In genomic region chr9:33458444-33458843, GRCh38 we compare ENCODE assay signal across 9 cellular contexts. TPM values are rescaled to one million over a fixed set of nuclear protein-coding genes. Genes with fewer than 3 reads are reported as not detected.
DNase-seq lines count a peak whose midpoint lies in the region; ATAC-seq and TF ChIP-seq lines count a peak whose summit lies in the region.
"Had no signal": no experiment of that assay in that cellular context is flagged by ENCODE, and none has a peak within 500 bp of the region (broad histone marks: within the 10 kb centered on the region; RNA-seq: fewer than 3 reads in every experiment).

No MANE protein-coding gene starts in this region.

- ATAC-seq in HG03565 (IDR thresholded peaks at IDR 0.05; ENCODE audit: unreplicated experiment): no peak

- H3K4me3 ChIP-seq in mucosa of stomach (ENCODE audit: low read length) (no peak overlapping the region), ascending aorta (no peak overlapping the region)

- H3K9me3 ChIP-seq in mucosa of stomach (ENCODE audit: control insufficient read depth, low read length): no peaks in the 10 kb centered on the region
- no peaks in the 10 kb centered on the region for H3K9me3 ChIP-seq in ascending aorta

- no peaks in the 10 kb centered on the region for H3K27me3 Mint-ChIP-seq in activated T-cell treated with anti-CD3 and anti-CD28 coated beads, Interleukin-2, amount 50 U/mL, for 24 hours

- peak overlapping the region; percentile 94 for H3K27ac Mint-ChIP-seq in activated T-cell treated with anti-CD3 and anti-CD28 coated beads, Interleukin-2, amount 50 U/mL, for 24 hours
- H3K27ac Mint-ChIP-seq: dendritic cell treated with granulocyte-macrophage colony-stimulating factor and Interleukin-4, amounts not matched to agents 40 ng/mL and 50 ng/mL, for 4 days had no signal

- H3K4me1 Mint-ChIP-seq in activated T-cell treated with anti-CD3 and anti-CD28 coated beads, Interleukin-2, amount 50 U/mL, for 24 hours (ENCODE audit: low read depth): peaks cover 70% of the 10 kb centered on the region

- H3K9ac ChIP-seq in mucosa of stomach (ENCODE audit: low read length): peak overlapping the region; percentile 8

- TF ChIP-seq CTCF in ascending aorta (IDR thresholded peaks at IDR 0.05): no peak

- peaks cover 48% of the 10 kb centered on the region for H3K36me3 Mint-ChIP-seq in activated T-cell treated with anti-CD3 and anti-CD28 coated beads, Interleukin-2, amount 50 U/mL, for 24 hours (ENCODE audit: low read depth)

- H3K4me3 Mint-ChIP-seq in activated T-cell treated with anti-CD3 and anti-CD28 coated beads, Interleukin-2, amount 50 U/mL, for 24 hours: peak overlapping the region; percentile 32
- H3K4me3 Mint-ChIP-seq: dendritic cell treated with granulocyte-macrophage colony-stimulating factor and Interleukin-4, amounts not matched to agents 40 ng/mL and 50 ng/mL, for 4 days had no signal

- H3K4me1 ChIP-seq in mucosa of stomach (ENCODE audit: control insufficient read depth, insufficient read depth, low read length): peaks cover 20% of the 10 kb centered on the region
- no peaks in the 10 kb centered on the region for H3K4me1 ChIP-seq in ascending aorta

- H3K36me3 ChIP-seq in mucosa of stomach (ENCODE audit: control insufficient read depth, insufficient read depth, low read length): peaks cover 15% of the 10 kb centered on the region
- H3K36me3 ChIP-seq in ascending aorta: peaks cover 18% of the 10 kb centered on the region in 2 donors

- H3K9me3 Mint-ChIP-seq in activated T-cell treated with anti-CD3 and anti-CD28 coated beads, Interleukin-2, amount 50 U/mL, for 24 hours: no peaks in the 10 kb centered on the region
- H3K9me3 Mint-ChIP-seq: dendritic cell treated with granulocyte-macrophage colony-stimulating factor and Interleukin-4, amounts not matched to agents 40 ng/mL and 50 ng/mL, for 4 days had no signal

- H3K27ac ChIP-seq in ascending aorta: no peak overlapping the region

- intact Hi-C loops in ascending aorta (cut with DNase I): no loop called here

- DNase-seq in ELR (ENCODE audit: low read depth) (peak; percentile 72), M059J (ENCODE audit: low read depth) (peak; percentile 91), ascending aorta (ENCODE audit: low spot score in 2 of 2) (no peak), NCI-H187 treated with DMSO at 0.1 percent for 48 hours (lab: John Stamatoyannopoulos, UW) (no peak), NCI-H446 treated with DMSO at 0.1 percent for 48 hours (lab: John Stamatoyannopoulos, UW) (no peak)
- DNase-seq in activated T-cell treated with anti-CD3 and anti-CD28 coated beads, Interleukin-2, amount 50 U/mL, for 24 hours: peak; percentile 69

- H3K27me3 ChIP-seq in mucosa of stomach (ENCODE audit: control insufficient read depth, insufficient read depth, low read length): no peaks in the 10 kb centered on the region
- H3K27me3 ChIP-seq in ascending aorta: no peaks in the 10 kb centered on the region

RNA-seq across cellular contexts. Expression of gene AQP3, which starts 11.1 kb away (rescaled TPM):
- 0.57 and 1.1 TPM in 2 replicates for total RNA-seq in M059J (2014; rRNA removed; shearing (Covaris generic))
- 12.7 TPM for total RNA-seq in ascending aorta

RNA-seq across cellular contexts. Expression of gene NOL6, which starts 15.3 kb away (rescaled TPM):
- total RNA-seq in M059J (2014; rRNA removed; shearing (Covaris generic)): 30.2 and 39.3 TPM in 2 replicates
- 28.6 TPM for total RNA-seq in ascending aorta

RNA-seq across cellular contexts. Expression of gene AQP7, which starts 56.1 kb away (rescaled TPM):
- total RNA-seq in M059J (2014; rRNA removed; shearing (Covaris generic)): 0.17 TPM in 1 of 2 replicates, not detected in the other
- 18.9 TPM for total RNA-seq in ascending aorta

Comparison
In these comparisons a context has a peak if more than half of its experiments do, and no peak if none do; other contexts are left out.
1. DNase-seq: peak in ELR (single experiment), M059J (single experiment) and activated T-cell treated with anti-CD3 and anti-CD28 coated beads, Interleukin-2, amount 50 U/mL, for 24 hours (single experiment); none in ascending aorta (0 of 2), NCI-H187 treated with DMSO at 0.1 percent for 48 hours (single experiment) and NCI-H446 treated with DMSO at 0.1 percent for 48 hours (single experiment).
2. RNA of gene AQP7, which starts 56.1 kb away (total RNA-seq): 18.9 TPM in ascending aorta (single experiment); 0.17 TPM in M059J; every median in the first group is over 10 times any median in the second.